28 cellular contexts compared by ENCODE assay signal in genomic region chr20:61691978-61692377, GRCh38.
"Had no signal": no experiment of that assay in that cellular context is flagged by ENCODE, and none has a peak within 500 bp of the region (broad histone marks: within the 10 kb centered on the region; RNA-seq: fewer than 3 reads in every experiment).

No MANE protein-coding gene starts in this region.

- H3K9me3 Mint-ChIP-seq: activated naive CD4-positive, alpha-beta T cell treated with anti-CD3 and anti-CD28 coated beads, Interleukin-2, amount 50 U/mL, for 72 hours; activated naive CD8-positive, alpha-beta T cell treated with anti-CD3 and anti-CD28 coated beads, Interleukin-2, amount 10 ng/mL, durations not matched to agents 7 days and 5 days; activated T-cell treated with anti-CD3 and anti-CD28 coated beads, Interleukin-2, amount 50 U/mL, for 24 hours; activated T-cell treated with anti-CD3 and anti-CD28 coated beads, Interleukin-2, amount 50 U/mL, for 72 hours; central memory CD8-positive, alpha-beta T cell; dendritic cell treated with granulocyte-macrophage colony-stimulating factor and Interleukin-4, amounts not matched to agents 40 ng/mL and 50 ng/mL, for 4 days; endodermal cell had no signal

- H3K36me3 Mint-ChIP-seq: activated naive CD4-positive, alpha-beta T cell treated with anti-CD3 and anti-CD28 coated beads, Interleukin-2, amount 10 ng/mL, durations not matched to agents 7 days and 5 days; activated naive CD4-positive, alpha-beta T cell treated with anti-CD3 and anti-CD28 coated beads, Interleukin-2, amount 50 U/mL, for 72 hours; activated naive CD8-positive, alpha-beta T cell treated with anti-CD3 and anti-CD28 coated beads, Interleukin-2, amount 10 ng/mL, durations not matched to agents 7 days and 5 days had no signal

- DNase-seq: activated CD4-positive, alpha-beta memory T cell treated with anti-CD3 and anti-CD28 coated beads, Interleukin-2, amount 10 ng/mL, durations not matched to agents 7 days and 5 days; activated CD4-positive, alpha-beta T cell treated with anti-CD3 and anti-CD28 coated beads for 4 hours; activated CD4-positive, alpha-beta T cell treated with anti-CD3 and anti-CD28 coated beads, Interleukin-2, amount 10 ng/mL, durations not matched to agents 7 days and 5 days; activated CD4-positive, alpha-beta T cell treated with anti-CD3 and anti-CD28 coated beads, Interleukin-2, amount 50 U/mL, for 4 hours; activated CD4-positive, CD25-positive, alpha-beta regulatory T cell; activated CD4-positive, CD25-positive, alpha-beta regulatory T cell treated with anti-CD3 and anti-CD28 coated beads, Interleukin-2, amount 50 U/mL, for 72 hours; activated CD8-positive, alpha-beta memory T cell treated with anti-CD3 and anti-CD28 coated beads, Interleukin-2, amount 50 U/mL, for 48 hours; activated gamma-delta T cell; activated naive CD4-positive, alpha-beta T cell; activated naive CD4-positive, alpha-beta T cell treated with anti-CD3 and anti-CD28 coated beads, Interleukin-2, amount 10 ng/mL, durations not matched to agents 7 days and 5 days; activated naive CD8-positive, alpha-beta T cell treated with anti-CD3 and anti-CD28 coated beads, Interleukin-2, amount 10 ng/mL, durations not matched to agents 7 days and 5 days; activated T-cell treated with anti-CD3 and anti-CD28 coated beads for 4 hours; activated T-cell treated with anti-CD3 and anti-CD28 coated beads, Interleukin-2, amount 50 U/mL, for 24 hours; activated T-cell treated with anti-CD3 and anti-CD28 coated beads, Interleukin-2, amount 50 U/mL, for 72 hours; brain microvascular endothelial cell; effector memory CD4-positive, alpha-beta T cell; endodermal cell; head of caudate nucleus; T-helper 2 cell had no signal

- H3K27me3 Mint-ChIP-seq: activated CD4-positive, alpha-beta memory T cell treated with anti-CD3 and anti-CD28 coated beads, Interleukin-2, amount 10 ng/mL, durations not matched to agents 7 days and 5 days; activated CD4-positive, alpha-beta T cell treated with anti-CD3 and anti-CD28 coated beads, Interleukin-2, amount 10 ng/mL, durations not matched to agents 7 days and 5 days; activated naive CD4-positive, alpha-beta T cell treated with anti-CD3 and anti-CD28 coated beads, Interleukin-2, amount 10 ng/mL, durations not matched to agents 7 days and 5 days; activated naive CD8-positive, alpha-beta T cell treated with anti-CD3 and anti-CD28 coated beads, Interleukin-2, amount 10 ng/mL, durations not matched to agents 7 days and 5 days; activated T-cell treated with anti-CD3 and anti-CD28 coated beads, Interleukin-2, amount 50 U/mL, for 24 hours; dendritic cell treated with granulocyte-macrophage colony-stimulating factor and Interleukin-4, amounts not matched to agents 40 ng/mL and 50 ng/mL, for 4 days had no signal

- H3K4me3 Mint-ChIP-seq: activated CD4-positive, alpha-beta memory T cell treated with anti-CD3 and anti-CD28 coated beads, Interleukin-2, amount 10 ng/mL, durations not matched to agents 7 days and 5 days; activated CD4-positive, alpha-beta T cell treated with anti-CD3 and anti-CD28 coated beads, Interleukin-2, amount 10 ng/mL, durations not matched to agents 7 days and 5 days; activated naive CD4-positive, alpha-beta T cell treated with anti-CD3 and anti-CD28 coated beads, Interleukin-2, amount 10 ng/mL, durations not matched to agents 7 days and 5 days; activated naive CD8-positive, alpha-beta T cell treated with anti-CD3 and anti-CD28 coated beads, Interleukin-2, amount 10 ng/mL, durations not matched to agents 7 days and 5 days; activated T-cell treated with anti-CD3 and anti-CD28 coated beads, Interleukin-2, amount 50 U/mL, for 24 hours; activated T-cell treated with anti-CD3 and anti-CD28 coated beads, Interleukin-2, amount 50 U/mL, for 72 hours; central memory CD8-positive, alpha-beta T cell; dendritic cell treated with granulocyte-macrophage colony-stimulating factor and Interleukin-4, amounts not matched to agents 40 ng/mL and 50 ng/mL, for 4 days; endodermal cell had no signal

- H3K9me3 ChIP-seq: ascending aorta had no signal

- H3K27ac ChIP-seq: ascending aorta, brain microvascular endothelial cell, coronary artery, dorsolateral prefrontal cortex had no signal

- H3K27ac Mint-ChIP-seq: activated CD4-positive, alpha-beta memory T cell treated with anti-CD3 and anti-CD28 coated beads, Interleukin-2, amount 10 ng/mL, durations not matched to agents 7 days and 5 days; activated CD4-positive, alpha-beta T cell treated with anti-CD3 and anti-CD28 coated beads, Interleukin-2, amount 10 ng/mL, durations not matched to agents 7 days and 5 days; activated naive CD4-positive, alpha-beta T cell treated with anti-CD3 and anti-CD28 coated beads, Interleukin-2, amount 10 ng/mL, durations not matched to agents 7 days and 5 days; activated naive CD4-positive, alpha-beta T cell treated with anti-CD3 and anti-CD28 coated beads, Interleukin-2, amount 50 U/mL, for 72 hours; activated naive CD8-positive, alpha-beta T cell treated with anti-CD3 and anti-CD28 coated beads, Interleukin-2, amount 10 ng/mL, durations not matched to agents 7 days and 5 days; activated T-cell treated with anti-CD3 and anti-CD28 coated beads, Interleukin-2, amount 50 U/mL, for 24 hours; activated T-cell treated with anti-CD3 and anti-CD28 coated beads, Interleukin-2, amount 50 U/mL, for 72 hours; dendritic cell treated with granulocyte-macrophage colony-stimulating factor and Interleukin-4, amounts not matched to agents 40 ng/mL and 50 ng/mL, for 4 days; endodermal cell had no signal

- H3K27me3 ChIP-seq: ascending aorta, brain microvascular endothelial cell had no signal

- H3K36me3 ChIP-seq: ascending aorta, brain microvascular endothelial cell had no signal

- ATAC-seq: activated naive CD4-positive, alpha-beta T cell treated with anti-CD3 and anti-CD28 coated beads, Interleukin-2, amount 50 U/mL, for 72 hours; activated T-cell treated with anti-CD3 and anti-CD28 coated beads, Interleukin-2, amount 50 U/mL, for 72 hours; esophagus mucosa had no signal

- H3K4me1 ChIP-seq: ascending aorta had no signal

- H3K4me3 ChIP-seq: ascending aorta, coronary artery, dorsolateral prefrontal cortex had no signal

- H3K4me1 Mint-ChIP-seq: activated CD4-positive, alpha-beta memory T cell treated with anti-CD3 and anti-CD28 coated beads, Interleukin-2, amount 10 ng/mL, durations not matched to agents 7 days and 5 days; activated CD4-positive, alpha-beta T cell treated with anti-CD3 and anti-CD28 coated beads, Interleukin-2, amount 10 ng/mL, durations not matched to agents 7 days and 5 days; activated naive CD4-positive, alpha-beta T cell treated with anti-CD3 and anti-CD28 coated beads, Interleukin-2, amount 10 ng/mL, durations not matched to agents 7 days and 5 days; activated naive CD8-positive, alpha-beta T cell treated with anti-CD3 and anti-CD28 coated beads, Interleukin-2, amount 10 ng/mL, durations not matched to agents 7 days and 5 days; central memory CD8-positive, alpha-beta T cell; endodermal cell had no signal

- FAIRE-seq: bronchial epithelial cell, frontal cortex had no signal
